1 cellular context compared by ENCODE assay signal in the genomic region with DNA sequence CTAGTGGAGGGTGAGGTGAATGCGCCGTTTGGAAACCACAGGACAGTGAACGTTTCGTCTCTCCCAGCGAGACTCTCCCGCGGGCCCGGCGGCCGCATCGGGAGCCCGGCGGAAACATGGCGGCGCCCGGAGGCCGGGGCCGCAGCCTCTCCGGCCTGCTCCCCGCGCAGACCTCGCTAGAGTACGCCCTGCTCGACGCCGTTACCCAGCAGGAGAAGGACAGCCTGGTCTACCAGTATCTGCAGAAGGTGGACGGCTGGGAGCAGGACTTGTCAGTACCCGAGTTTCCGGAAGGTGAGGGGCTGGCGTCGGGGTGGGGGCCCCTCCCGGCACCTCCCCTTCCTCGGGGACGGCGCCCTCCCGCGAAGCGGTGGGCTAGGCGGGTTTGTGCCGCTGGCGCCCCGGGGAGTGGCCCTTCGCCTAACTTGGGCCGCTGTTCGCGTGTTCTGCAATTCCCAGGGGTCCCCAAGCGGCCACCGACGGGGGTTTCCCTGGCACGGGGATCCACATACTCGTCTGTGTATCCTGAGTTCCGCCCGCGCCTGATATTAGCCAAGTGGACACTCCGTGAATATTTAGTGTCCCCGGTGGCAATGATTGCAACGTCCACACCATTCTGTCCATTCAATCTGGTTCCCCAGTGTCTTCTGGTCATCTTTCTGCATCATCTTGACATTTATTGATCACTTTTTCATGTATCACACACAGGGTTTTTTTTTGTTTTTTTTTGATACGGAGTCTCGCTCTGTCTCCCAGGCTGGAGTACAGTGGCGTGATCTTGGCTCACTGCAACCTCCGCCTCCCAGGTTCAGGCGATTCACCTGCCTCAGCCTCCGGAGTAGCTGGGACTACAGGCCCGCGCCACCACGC.
TF ChIP-seq lines count a peak whose summit lies in the region.

No MANE protein-coding gene starts in this region.

TF ChIP-seq in HepG2, 621 proteins besides CTCF, POLR2A, EP300 and RAD21 (continued from another document):
- TF ChIP-seq, protein P1, sequence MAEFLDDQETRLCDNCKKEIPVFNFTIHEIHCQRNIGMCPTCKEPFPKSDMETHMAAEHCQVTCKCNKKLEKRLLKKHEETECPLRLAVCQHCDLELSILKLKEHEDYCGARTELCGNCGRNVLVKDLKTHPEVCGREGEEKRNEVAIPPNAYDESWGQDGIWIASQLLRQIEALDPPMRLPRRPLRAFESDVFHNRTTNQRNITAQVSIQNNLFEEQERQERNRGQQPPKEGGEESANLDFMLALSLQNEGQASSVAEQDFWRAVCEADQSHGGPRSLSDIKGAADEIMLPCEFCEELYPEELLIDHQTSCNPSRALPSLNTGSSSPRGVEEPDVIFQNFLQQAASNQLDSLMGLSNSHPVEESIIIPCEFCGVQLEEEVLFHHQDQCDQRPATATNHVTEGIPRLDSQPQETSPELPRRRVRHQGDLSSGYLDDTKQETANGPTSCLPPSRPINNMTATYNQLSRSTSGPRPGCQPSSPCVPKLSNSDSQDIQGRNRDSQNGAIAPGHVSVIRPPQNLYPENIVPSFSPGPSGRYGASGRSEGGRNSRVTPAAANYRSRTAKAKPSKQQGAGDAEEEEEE (CRISPR knock-in tag; IDR thresholded peaks at IDR 0.05; ENCODE audit: borderline replicate concordance): no peak
- TF ChIP-seq, protein P2, sequence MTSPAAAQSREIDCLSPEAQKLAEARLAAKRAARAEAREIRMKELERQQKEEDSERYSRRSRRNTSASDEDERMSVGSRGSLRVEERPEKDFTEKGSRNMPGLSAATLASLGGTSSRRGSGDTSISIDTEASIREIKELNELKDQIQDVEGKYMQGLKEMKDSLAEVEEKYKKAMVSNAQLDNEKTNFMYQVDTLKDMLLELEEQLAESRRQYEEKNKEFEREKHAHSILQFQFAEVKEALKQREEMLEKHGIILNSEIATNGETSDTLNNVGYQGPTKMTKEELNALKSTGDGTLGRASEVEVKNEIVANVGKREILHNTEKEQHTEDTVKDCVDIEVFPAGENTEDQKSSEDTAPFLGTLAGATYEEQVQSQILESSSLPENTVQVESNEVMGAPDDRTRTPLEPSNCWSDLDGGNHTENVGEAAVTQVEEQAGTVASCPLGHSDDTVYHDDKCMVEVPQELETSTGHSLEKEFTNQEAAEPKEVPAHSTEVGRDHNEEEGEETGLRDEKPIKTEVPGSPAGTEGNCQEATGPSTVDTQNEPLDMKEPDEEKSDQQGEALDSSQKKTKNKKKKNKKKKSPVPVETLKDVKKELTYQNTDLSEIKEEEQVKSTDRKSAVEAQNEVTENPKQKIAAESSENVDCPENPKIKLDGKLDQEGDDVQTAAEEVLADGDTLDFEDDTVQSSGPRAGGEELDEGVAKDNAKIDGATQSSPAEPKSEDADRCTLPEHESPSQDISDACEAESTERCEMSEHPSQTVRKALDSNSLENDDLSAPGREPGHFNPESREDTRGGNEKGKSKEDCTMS (CRISPR knock-in tag; conservative IDR thresholded peaks at IDR 0.05): no peak
- no peak for TF ChIP-seq SATB2 (CRISPR knock-in tag; IDR thresholded peaks at IDR 0.05)
- TF ChIP-seq POLR2AphosphoS2 (IDR thresholded peaks at IDR 0.05; ENCODE audit: low read depth, low read length): no peak
- TF ChIP-seq ZNF891 (CRISPR knock-in tag; IDR thresholded peaks at IDR 0.05): peak; percentile 89; the same call in 1 of the 2 replicates
- no peak for TF ChIP-seq SNAI1 (CRISPR knock-in tag; IDR thresholded peaks at IDR 0.05; ENCODE audit: borderline replicate concordance)
- 0 out of 2 replicates have a peak, but pooled peaks have one; percentile 34 for TF ChIP-seq RNF2 (conservative IDR thresholded peaks at IDR 0.05; ENCODE audit: low read depth)
- TF ChIP-seq RFXANK (CRISPR knock-in tag; IDR thresholded peaks at IDR 0.05): no peak
- no peak for TF ChIP-seq ZSCAN31 (CRISPR knock-in tag; IDR thresholded peaks at IDR 0.05; ENCODE audit: low read depth)
- TF ChIP-seq, protein P3, sequence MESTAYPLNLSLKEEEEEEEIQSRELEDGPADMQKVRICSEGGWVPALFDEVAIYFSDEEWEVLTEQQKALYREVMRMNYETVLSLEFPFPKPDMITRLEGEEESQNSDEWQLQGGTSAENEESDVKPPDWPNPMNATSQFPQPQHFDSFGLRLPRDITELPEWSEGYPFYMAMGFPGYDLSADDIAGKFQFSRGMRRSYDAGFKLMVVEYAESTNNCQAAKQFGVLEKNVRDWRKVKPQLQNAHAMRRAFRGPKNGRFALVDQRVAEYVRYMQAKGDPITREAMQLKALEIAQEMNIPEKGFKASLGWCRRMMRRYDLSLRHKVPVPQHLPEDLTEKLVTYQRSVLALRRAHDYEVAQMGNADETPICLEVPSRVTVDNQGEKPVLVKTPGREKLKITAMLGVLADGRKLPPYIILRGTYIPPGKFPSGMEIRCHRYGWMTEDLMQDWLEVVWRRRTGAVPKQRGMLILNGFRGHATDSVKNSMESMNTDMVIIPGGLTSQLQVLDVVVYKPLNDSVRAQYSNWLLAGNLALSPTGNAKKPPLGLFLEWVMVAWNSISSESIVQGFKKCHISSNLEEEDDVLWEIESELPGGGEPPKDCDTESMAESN (CRISPR knock-in tag; conservative IDR thresholded peaks at IDR 0.05): 0 out of 2 replicates have a peak, but pooled peaks have one; percentile 19
- TF ChIP-seq TEAD2 (CRISPR knock-in tag; IDR thresholded peaks at IDR 0.05): no peak
- no peak for TF ChIP-seq PAWR (CRISPR knock-in tag; IDR thresholded peaks at IDR 0.05; ENCODE audit: borderline replicate concordance)
- TF ChIP-seq, protein P4, sequence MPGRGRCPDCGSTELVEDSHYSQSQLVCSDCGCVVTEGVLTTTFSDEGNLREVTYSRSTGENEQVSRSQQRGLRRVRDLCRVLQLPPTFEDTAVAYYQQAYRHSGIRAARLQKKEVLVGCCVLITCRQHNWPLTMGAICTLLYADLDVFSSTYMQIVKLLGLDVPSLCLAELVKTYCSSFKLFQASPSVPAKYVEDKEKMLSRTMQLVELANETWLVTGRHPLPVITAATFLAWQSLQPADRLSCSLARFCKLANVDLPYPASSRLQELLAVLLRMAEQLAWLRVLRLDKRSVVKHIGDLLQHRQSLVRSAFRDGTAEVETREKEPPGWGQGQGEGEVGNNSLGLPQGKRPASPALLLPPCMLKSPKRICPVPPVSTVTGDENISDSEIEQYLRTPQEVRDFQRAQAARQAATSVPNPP (CRISPR knock-in tag; IDR thresholded peaks at IDR 0.05): no peak
- TF ChIP-seq ZNF160 (CRISPR knock-in tag; IDR thresholded peaks at IDR 0.05): no peak
- peak; percentile 76; the same call in 1 of the 2 replicates for TF ChIP-seq KDM2A (CRISPR knock-in tag; IDR thresholded peaks at IDR 0.05; ENCODE audit: borderline replicate concordance, low read depth)
- TF ChIP-seq KLF12 (CRISPR knock-in tag; IDR thresholded peaks at IDR 0.05; ENCODE audit: borderline replicate concordance): no peak
- TF ChIP-seq SRSF9 (IDR thresholded peaks at IDR 0.05; ENCODE audit: borderline replicate concordance, insufficient read depth, low read depth, low read length, poor library complexity, severe bottlenecking): no peak
- TF ChIP-seq ZNF138 (CRISPR knock-in tag; IDR thresholded peaks at IDR 0.05; ENCODE audit: low read depth): peak; percentile 83; the same call in 1 of the 2 replicates
- TF ChIP-seq MEIS1 (CRISPR knock-in tag; IDR thresholded peaks at IDR 0.05; ENCODE audit: borderline replicate concordance): no peak
- no peak for TF ChIP-seq NR1H2 (CRISPR knock-in tag; IDR thresholded peaks at IDR 0.05; ENCODE audit: borderline replicate concordance, low read depth)
- no peak for TF ChIP-seq NFE2L1 (CRISPR knock-in tag; IDR thresholded peaks at IDR 0.05; ENCODE audit: borderline replicate concordance)
- TF ChIP-seq HCFC1 (IDR thresholded peaks at IDR 0.05; ENCODE audit: low read depth, low read length): no peak
